In the genomic region with DNA sequence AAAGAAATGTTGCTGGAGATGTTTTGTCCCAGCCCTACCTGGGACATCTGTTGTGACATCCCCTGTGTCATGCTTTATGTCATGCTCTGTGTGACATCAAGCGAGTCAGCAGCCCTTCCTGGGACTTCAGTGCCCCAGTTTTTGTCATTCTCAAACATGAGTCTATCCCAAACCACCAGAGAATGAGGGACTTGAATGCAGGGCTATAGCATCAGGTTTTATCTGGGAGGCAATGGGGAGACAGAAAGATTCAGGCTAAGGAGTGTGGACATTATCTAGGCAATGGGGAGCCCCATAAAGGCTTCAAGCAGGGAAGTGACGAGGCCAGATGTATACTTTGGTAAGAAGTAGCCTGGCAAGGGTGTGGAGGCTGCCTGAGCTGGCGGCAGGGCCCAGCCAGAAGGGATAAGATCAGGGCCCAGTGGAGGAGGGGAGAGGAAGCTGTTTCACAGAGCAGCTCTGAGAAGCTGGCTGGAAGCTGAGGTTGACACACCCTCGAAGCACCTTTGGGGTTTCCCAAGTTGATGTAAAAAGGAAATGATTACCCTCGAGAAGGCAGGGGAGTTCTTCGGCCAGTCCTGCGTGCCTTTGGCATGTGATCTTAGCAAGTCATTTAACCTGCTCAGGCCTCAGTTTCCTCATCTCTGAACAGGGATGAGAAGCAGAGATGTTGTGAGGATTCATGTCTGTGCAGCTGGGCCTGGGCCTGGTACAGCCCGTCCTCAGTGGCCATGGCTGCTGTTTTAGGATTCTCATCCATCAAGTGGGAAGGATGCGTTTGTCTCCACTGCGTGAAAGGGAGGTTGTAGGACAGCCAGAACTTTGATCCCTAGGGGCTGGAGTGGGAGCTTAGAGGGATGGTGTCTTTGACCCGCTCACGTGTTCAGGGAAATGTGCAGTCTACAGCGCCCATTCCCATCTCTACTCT, we compare ENCODE assay signal across 8 cellular contexts.
A peak's percentile ranks its signal among the peaks of the same experiment; 100 is the strongest.
DNase-seq lines count a peak whose midpoint lies in the region; ATAC-seq lines count a peak whose summit lies in the region.

No MANE protein-coding gene starts in this region.

- H3K4me3 ChIP-seq in BLaER1 treated with 17β-estradiol and CSF1 and Interleukin-3, amounts not matched to agents 10 nM and 100 nM, result peak overlapping the region in 3 of 10 experiments; percentile 8 to 20 (median 12); a peak in 1 of 20 replicates
- no peak overlapping the region for H3K4me3 ChIP-seq in skeletal muscle cell (ENCODE audit: low read depth, low read length)

- no peaks in the 10 kb centered on the region for H4K20me1 ChIP-seq in BLaER1 treated with 17β-estradiol and CSF1 and Interleukin-3, amounts not matched to agents 10 nM and 100 nM

- peak overlapping the region; percentile 71 to 97 (median 94) for H3K4me2 ChIP-seq in BLaER1 treated with 17β-estradiol and CSF1 and Interleukin-3, amounts not matched to agents 10 nM and 100 nM

- ATAC-seq in GM19452 (IDR thresholded peaks at IDR 0.05; ENCODE audit: unreplicated experiment) (peak; percentile 71), HG03521 (IDR thresholded peaks at IDR 0.05; ENCODE audit: unreplicated experiment) (peak; percentile 62)

- peak; percentile 78 for DNase-seq in activated CD4-positive, alpha-beta T cell treated with anti-CD3 and anti-CD28 coated beads for 48 hours
- DNase-seq in effector CD4-positive, alpha-beta T cell, result peak; percentile 61
- DNase-seq in skeletal muscle cell (ENCODE audit: low read depth) (peak; percentile 44), COLO668 (lab: John Stamatoyannopoulos, UW; ENCODE audit: unreplicated experiment) (no peak), NCI-H1105 treated with DMSO at 0.1 percent for 48 hours (lab: John Stamatoyannopoulos, UW) (no peak)

- H3K36me3 ChIP-seq in BLaER1 treated with 17β-estradiol and CSF1 and Interleukin-3, amounts not matched to agents 10 nM and 100 nM, result peaks cover 0 to 41% (median 36%) of the 10 kb centered on the region in 11 experiments; a peak in 18 of 22 replicates

- H3K9ac ChIP-seq in BLaER1 treated with 17β-estradiol and CSF1 and Interleukin-3, amounts not matched to agents 10 nM and 100 nM, result peak overlapping the region; percentile 70 to 90 (median 83)

- H3K9me3 ChIP-seq in BLaER1 treated with 17β-estradiol and CSF1 and Interleukin-3, amounts not matched to agents 10 nM and 100 nM (replicated peaks in 1 of 11), result no peaks in the 10 kb centered on the region

- H3K4me1 ChIP-seq in BLaER1 treated with 17β-estradiol and CSF1 and Interleukin-3, amounts not matched to agents 10 nM and 100 nM, result peaks cover 78 to 94% (median 81%) of the 10 kb centered on the region in 10 experiments

- H3K27me3 ChIP-seq in BLaER1 treated with 17β-estradiol and CSF1 and Interleukin-3, amounts not matched to agents 10 nM and 100 nM, result no peaks in the 10 kb centered on the region

- peak overlapping the region; percentile 74 to 99 (median 98) for H3K27ac ChIP-seq in BLaER1 treated with 17β-estradiol and CSF1 and Interleukin-3, amounts not matched to agents 10 nM and 100 nM

Comparison
In these comparisons a context has a peak if more than half of its experiments do, and no peak if none do; other contexts are left out.
1. DNase-seq: peak in activated CD4-positive, alpha-beta T cell treated with anti-CD3 and anti-CD28 coated beads for 48 hours (single experiment), effector CD4-positive, alpha-beta T cell (single experiment) and skeletal muscle cell (single experiment); none in COLO668 (single experiment) and NCI-H1105 treated with DMSO at 0.1 percent for 48 hours (single experiment).